11 cellular contexts compared by ENCODE assay signal in genomic region chr7:25031007-25031406, GRCh38. TPM values are rescaled to one million over a fixed set of nuclear protein-coding genes. Genes with fewer than 3 reads are reported as not detected.
DNase-seq lines count a peak whose midpoint lies in the region; ATAC-seq and TF ChIP-seq lines count a peak whose summit lies in the region.
"Had no signal": no experiment of that assay in that cellular context is flagged by ENCODE, and none has a peak within 500 bp of the region (broad histone marks: within the 10 kb centered on the region; RNA-seq: fewer than 3 reads in every experiment).

No MANE protein-coding gene starts in this region.

- H3K4me3 ChIP-seq in epithelial cell of esophagus (ENCODE audit: low read length) (no peak overlapping the region), upper lobe of left lung (no peak overlapping the region)

- ATAC-seq in GM18861 (IDR thresholded peaks at IDR 0.05; ENCODE audit: unreplicated experiment): peak; percentile 72
- peak; percentile 96 for ATAC-seq in GM21390 (IDR thresholded peaks at IDR 0.05; ENCODE audit: unreplicated experiment)
- ATAC-seq in HG03103 (IDR thresholded peaks at IDR 0.05; ENCODE audit: low read depth, unreplicated experiment): peak; percentile 74
- ATAC-seq in upper lobe of left lung (ENCODE audit: low FRiP score in 2 of 2): no peak

- 65 to 89% methylated on average over 6 of the region's 6 CpGs for WGBS in upper lobe of left lung, 2 donors

- TF ChIP-seq CTCF in epithelial cell of esophagus (IDR thresholded peaks at IDR 0.05; ENCODE audit: insufficient read depth, low read depth, low read length, missing control alignments): no peak
- TF ChIP-seq CTCF in upper lobe of left lung (IDR thresholded peaks at IDR 0.05): no peak

- H3K36me3 ChIP-seq in upper lobe of left lung: no peaks in the 10 kb centered on the region

- no peaks in the 10 kb centered on the region for H3K9me3 ChIP-seq in upper lobe of left lung

- H3K4me1 ChIP-seq in upper lobe of left lung: no peaks in the 10 kb centered on the region

- no peak for TF ChIP-seq POLR2A in upper lobe of left lung (IDR thresholded peaks at IDR 0.05)

- H3K27me3 ChIP-seq in upper lobe of left lung: no peaks in the 10 kb centered on the region

- no peak for TF ChIP-seq EP300 in upper lobe of left lung (IDR thresholded peaks at IDR 0.05)

- DNase-seq in epithelial cell of esophagus (ENCODE audit: low read depth) (peak; percentile 73), SIG-M5 treated with dmso at 0.1 percent for 504 hours (lab: John Stamatoyannopoulos, UW; ENCODE audit: unreplicated experiment) (no peak), upper lobe of left lung (no peak), T-helper 9 cell (no peak), AG08395 (ENCODE audit: low spot score) (no peak)
- DNase-seq: activated CD4-positive, CD25-positive, alpha-beta regulatory T cell; GDM1; NCI-H82 had no signal

- H3K27ac ChIP-seq in upper lobe of left lung: no peak overlapping the region

RNA-seq across cellular contexts. Expression of gene OSBPL3, which starts 51.0 kb away (rescaled TPM):
- total RNA-seq in upper lobe of left lung: 10 to 100 TPM; 17.5 to 55.5 (median 21.7) TPM

Comparison
In these comparisons a context has a peak if more than half of its experiments do, and no peak if none do; other contexts are left out.
1. ATAC-seq: peak in GM18861 (single experiment), GM21390 (single experiment) and HG03103 (single experiment); none in upper lobe of left lung (0 of 2).